ENCODE assay signal across 1 cellular context in genomic region chr17:78597923-78598545, GRCh38.
A peak's percentile ranks its signal among the peaks of the same experiment; 100 is the strongest.
TF ChIP-seq lines count a peak whose summit lies in the region.

No MANE protein-coding gene starts in this region.

TF ChIP-seq in K562, 482 proteins besides CTCF, POLR2A, EP300 and RAD21 (continued from another document and continues in another):
- peak; percentile 67 for TF ChIP-seq MGA (IDR thresholded peaks at IDR 0.05)
- TF ChIP-seq TFE3 (CRISPR knock-in tag; IDR thresholded peaks at IDR 0.05), result peak; percentile 88
- peak; percentile 92 for TF ChIP-seq SMAD4 (CRISPR knock-in tag; conservative IDR thresholded peaks at IDR 0.05)
- no peak for TF ChIP-seq KLF10 (CRISPR knock-in tag; IDR thresholded peaks at IDR 0.05)
- no peak for TF ChIP-seq ERF (CRISPR knock-in tag; IDR thresholded peaks at IDR 0.05)
- TF ChIP-seq ZBTB9 (CRISPR knock-in tag; IDR thresholded peaks at IDR 0.05), result 0 out of 2 replicates have a peak, but pooled peaks have one; percentile 44
- no peak for TF ChIP-seq PRMT5 (CRISPR knock-in tag; IDR thresholded peaks at IDR 0.05)
- no peak for TF ChIP-seq SLC30A9 (CRISPR knock-in tag; IDR thresholded peaks at IDR 0.05)
- TF ChIP-seq BRF2 (IDR thresholded peaks at IDR 0.05; ENCODE audit: borderline replicate concordance, insufficient read depth, insufficient read length), result no peak
- peak in 1 of 2 experiments; percentile 13 for TF ChIP-seq E2F6 (IDR thresholded peaks at IDR 0.05; ENCODE audit: borderline replicate concordance in 1 of 2, extremely low read depth in 1 of 2, insufficient read depth in 1 of 2, insufficient read length in 1 of 2, low read depth in 1 of 2, low read length in 1 of 2, poor library complexity in 1 of 2, severe bottlenecking in 1 of 2)
- no peak for TF ChIP-seq POLR3G (IDR thresholded peaks at IDR 0.05; ENCODE audit: extremely low read depth, insufficient read length, insufficient replicate concordance)
- peak; percentile 86 for TF ChIP-seq ZNF583 (CRISPR knock-in tag; IDR thresholded peaks at IDR 0.05)
- peak; percentile 66 for TF ChIP-seq ZNF311 (CRISPR knock-in tag; IDR thresholded peaks at IDR 0.05)
- TF ChIP-seq THAP12 (CRISPR knock-in tag; IDR thresholded peaks at IDR 0.05), result no peak
- TF ChIP-seq ZNF41 (CRISPR knock-in tag; conservative IDR thresholded peaks at IDR 0.05), result peak; percentile 79; the same call in 1 of the 2 replicates
- peak; percentile 89 for TF ChIP-seq KLF6 (CRISPR knock-in tag; IDR thresholded peaks at IDR 0.05; ENCODE audit: borderline replicate concordance)
- no peak for TF ChIP-seq NRF1 (conservative IDR thresholded peaks at IDR 0.05 in 1 of 2, IDR thresholded peaks at IDR 0.05 in 1 of 2)
- no peak for TF ChIP-seq DIDO1 (tag; IDR thresholded peaks at IDR 0.05; ENCODE audit: low read depth)
- no peak for TF ChIP-seq CEBPZ (IDR thresholded peaks at IDR 0.05; ENCODE audit: borderline replicate concordance, low read depth, low read length)
- TF ChIP-seq XRCC4 (IDR thresholded peaks at IDR 0.05; ENCODE audit: extremely low read depth, insufficient read depth, insufficient read length), result no peak
- peak; percentile 84 for TF ChIP-seq USF1 (CRISPR knock-in tag; IDR thresholded peaks at IDR 0.05)
- peak; percentile 28; the same call in 1 of the 2 replicates for TF ChIP-seq MECOM (CRISPR knock-in tag; IDR thresholded peaks at IDR 0.05)
- no peak for TF ChIP-seq SFPQ (IDR thresholded peaks at IDR 0.05; ENCODE audit: low read depth, low read length)
- no peak for TF ChIP-seq STAG1 (CRISPR knock-in tag; IDR thresholded peaks at IDR 0.05; ENCODE audit: borderline replicate concordance)
- TF ChIP-seq SREBF2 (CRISPR knock-in tag; IDR thresholded peaks at IDR 0.05), result no peak
- TF ChIP-seq ARNT (IDR thresholded peaks at IDR 0.05), result no peak
- TF ChIP-seq GTF2A2 (tag; IDR thresholded peaks at IDR 0.05), result 0 out of 2 replicates have a peak, but pooled peaks have one; percentile 65
